ENCODE assay signal across 1 cellular context in the genomic region with DNA sequence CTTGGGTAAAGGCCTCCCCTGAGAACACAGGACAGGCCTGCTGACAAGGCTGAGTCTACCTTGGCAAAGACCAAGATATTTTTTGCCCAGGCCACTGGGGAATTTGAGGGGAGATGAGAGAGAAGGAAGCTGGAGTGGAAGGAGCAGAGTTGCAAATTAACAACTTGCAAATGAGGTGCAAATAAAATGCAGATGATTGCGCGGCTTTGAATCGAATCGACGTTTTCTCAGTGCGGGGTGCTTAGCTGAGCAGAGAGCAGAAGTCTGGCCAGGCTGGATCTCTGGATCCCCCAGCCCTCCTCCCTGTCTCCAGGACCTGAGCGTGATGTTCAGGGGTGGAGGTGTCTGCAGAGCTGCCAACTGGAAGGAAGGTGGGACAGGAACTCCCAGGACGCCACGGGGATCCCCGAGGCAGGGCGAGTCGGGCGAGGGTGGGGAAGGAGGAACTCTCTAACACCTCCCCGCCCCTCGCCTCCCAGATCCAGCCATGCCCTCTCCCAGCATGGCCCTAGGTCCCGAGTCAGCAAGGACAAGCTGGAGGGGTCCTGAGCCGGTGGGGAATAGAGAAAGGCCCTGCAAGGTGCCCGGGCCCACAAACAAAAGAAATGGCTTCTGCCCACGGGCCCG.
TF ChIP-seq lines count a peak whose summit lies in the region.

No MANE protein-coding gene starts in this region.

TF ChIP-seq in H1, 55 proteins besides CTCF, POLR2A, EP300 and RAD21:
- no peak for TF ChIP-seq MAFK (IDR thresholded peaks at IDR 0.05; ENCODE audit: low read depth, low read length)
- no peak for TF ChIP-seq KDM1A (IDR thresholded peaks at IDR 0.05; ENCODE audit: borderline replicate concordance, low read length)
- no peak for TF ChIP-seq EZH2 (IDR thresholded peaks at IDR 0.05; ENCODE audit: low read depth, low read length, severe bottlenecking)
- TF ChIP-seq CHD7 (IDR thresholded peaks at IDR 0.05; ENCODE audit: insufficient replicate concordance, low read length): no peak
- no peak for TF ChIP-seq GABPA (IDR thresholded peaks at IDR 0.05; ENCODE audit: borderline replicate concordance, insufficient read depth, low read length)
- TF ChIP-seq, protein P1, sequence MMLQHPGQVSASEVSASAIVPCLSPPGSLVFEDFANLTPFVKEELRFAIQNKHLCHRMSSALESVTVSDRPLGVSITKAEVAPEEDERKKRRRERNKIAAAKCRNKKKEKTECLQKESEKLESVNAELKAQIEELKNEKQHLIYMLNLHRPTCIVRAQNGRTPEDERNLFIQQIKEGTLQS (IDR thresholded peaks at IDR 0.05; ENCODE audit: insufficient read depth, low read depth, low read length): no peak
- no peak for TF ChIP-seq CBX5 (IDR thresholded peaks at IDR 0.05; ENCODE audit: low read depth, low read length)
TF ChIP-seq in H1: peak in this region for 0.
